Comparison of ENCODE assay signal across 8 cellular contexts in the genomic region with DNA sequence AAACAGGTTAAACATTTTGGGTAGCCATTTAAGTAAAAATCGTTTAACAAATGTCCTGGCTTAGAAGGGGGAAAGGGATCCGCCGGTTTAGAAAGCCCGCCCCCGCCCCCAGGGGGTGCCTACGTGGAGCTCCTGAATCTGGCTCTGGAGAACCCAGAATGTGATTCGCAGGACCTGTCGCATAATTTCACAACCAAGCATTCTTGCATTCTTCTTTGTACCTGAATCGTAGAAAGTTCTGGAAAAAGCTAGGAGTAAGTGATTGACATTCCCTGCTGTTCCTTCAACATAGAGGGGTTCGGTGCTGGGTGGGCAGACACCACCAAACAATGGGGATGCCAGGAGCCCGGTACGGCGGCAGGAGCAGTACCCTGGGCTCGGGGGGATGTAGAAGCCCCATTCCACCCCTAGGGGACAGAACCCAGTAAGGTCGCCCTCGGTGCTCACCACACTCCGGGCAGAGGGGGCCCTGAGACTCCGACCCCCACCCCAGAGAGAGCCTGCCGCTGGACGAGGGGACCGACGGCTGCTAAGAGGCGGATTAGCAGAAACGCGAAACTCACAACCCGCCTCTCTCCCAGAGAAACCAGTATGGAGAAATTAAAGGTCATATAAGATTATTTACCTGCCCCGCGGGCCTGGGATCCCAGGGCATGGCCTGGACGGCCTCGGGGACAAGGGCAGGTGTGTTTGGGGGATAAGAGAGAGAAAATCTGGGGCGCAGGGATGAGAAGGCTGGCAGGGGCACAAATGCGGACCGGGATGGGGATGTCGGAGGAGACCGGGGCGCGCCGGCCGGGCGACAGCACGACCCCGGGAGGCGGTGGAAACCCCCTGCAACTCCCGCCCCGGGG. TPM values are rescaled to one million over a fixed set of nuclear protein-coding genes. Genes with fewer than 3 reads are reported as not detected.
DNase-seq lines count a peak whose midpoint lies in the region; ATAC-seq and TF ChIP-seq lines count a peak whose summit lies in the region.

No MANE protein-coding gene starts in this region.

- H3K27me3 ChIP-seq in left ventricle myocardium inferior (ENCODE audit: low read depth) = no peaks in the 10 kb centered on the region

- DNase-seq in Right ventricle myocardium inferior (ENCODE audit: missing footprints) = no peak
- no peak for DNase-seq in cardiac septum (ENCODE audit: low spot score)
- peak; percentile 4 for DNase-seq in HCEC 1CT
- DNase-seq in M059J (ENCODE audit: low read depth) = peak; percentile 63
- DNase-seq in activated naive CD4-positive, alpha-beta T cell treated with Interleukin-2 at 50 U/mL for 16 hours = peak; percentile 6
- no peak for DNase-seq in left ventricle myocardium inferior
- peak; percentile 49 for DNase-seq in renal cortical epithelial cell (ENCODE audit: low read depth)
- no peak for DNase-seq in NK-92 (lab: John Stamatoyannopoulos, UW; ENCODE audit: unreplicated experiment)

- H3K27ac ChIP-seq in left ventricle myocardium inferior (replicated peaks) = peak overlapping the region; percentile 94

- intact Hi-C loops in Right ventricle myocardium inferior (cut with DNase I) (loop anchor here (2.0 to 5.0 kb wide), 3 partner anchors 39 to 134 kb away; no protein-coding TSS in a partner anchor), cardiac septum (cut with DNase I) (no loop called here), left ventricle myocardium inferior (cut with micrococcal nuclease) (no loop called here)

- TF ChIP-seq CTCF in left ventricle myocardium inferior (IDR thresholded peaks at IDR 0.05; ENCODE audit: borderline replicate concordance) = no peak

- peak; percentile 18 for ATAC-seq in Right ventricle myocardium inferior

- peaks cover 7% of the 10 kb centered on the region for H3K9me3 ChIP-seq in left ventricle myocardium inferior (replicated peaks)

- H3K4me1 ChIP-seq in left ventricle myocardium inferior = peaks cover 47% of the 10 kb centered on the region

- H3K4me3 ChIP-seq in left ventricle myocardium inferior = peak overlapping the region; percentile 91

- H3K36me3 ChIP-seq in left ventricle myocardium inferior = no peaks in the 10 kb centered on the region

RNA-seq across cellular contexts. Expression of a gene that starts 0.5 kb away (rescaled TPM):
- total RNA-seq in Right ventricle myocardium inferior (55.8 TPM), cardiac septum (15.7 TPM), left ventricle myocardium inferior (22.8 TPM), renal cortical epithelial cell (50.2 and 139 TPM in 2 replicates)
- 90.2 and 121 TPM in 2 replicates for total RNA-seq in M059J (2014; rRNA removed; shearing (Covaris generic))

Comparison
In these comparisons a context has a peak if more than half of its experiments do, and no peak if none do; other contexts are left out.
1. DNase-seq: peak in HCEC 1CT (single experiment), M059J (single experiment), activated naive CD4-positive, alpha-beta T cell treated with Interleukin-2 at 50 U/mL for 16 hours (single experiment) and renal cortical epithelial cell (single experiment); none in Right ventricle myocardium inferior (single experiment), cardiac septum (single experiment), left ventricle myocardium inferior (single experiment) and NK-92 (single experiment).